Comparison of ENCODE assay signal across 8 cellular contexts in genomic region chr11:65558785-65559509, GRCh38. TPM values are rescaled to one million over a fixed set of nuclear protein-coding genes. Genes with fewer than 3 reads are reported as not detected.
A peak's percentile ranks its signal among the peaks of the same experiment; 100 is the strongest.
DNase-seq lines count a peak whose midpoint lies in the region; ATAC-seq lines count a peak whose summit lies in the region.

No MANE protein-coding gene starts in this region.

- H3K27ac ChIP-seq in ectodermal cell (ENCODE audit: insufficient read depth, low read depth, low read length, poor library complexity, severe bottlenecking) (no peak overlapping the region), muscle layer of duodenum (ENCODE audit: low read length) (peak overlapping the region; percentile 69)

- 55 to 56% methylated on average over 21 of the region's 21 CpGs for WGBS in ectodermal cell, 2 experiments

- peak overlapping the region; percentile 46 for H3K4me3 ChIP-seq in ectodermal cell (ENCODE audit: insufficient read depth, low read depth, low read length)
- H3K4me3 ChIP-seq in muscle layer of duodenum (ENCODE audit: low read depth in 1 of 2, low read length in 2 of 2), result peak overlapping the region in 1 of 2 donors; percentile 66

- H3K4me1 ChIP-seq in ectodermal cell (ENCODE audit: control insufficient read depth, insufficient read depth, low read length), result peaks cover 48% of the 10 kb centered on the region
- H3K4me1 ChIP-seq in muscle layer of duodenum (ENCODE audit: control insufficient read depth in 1 of 2, insufficient read depth in 2 of 2, low read length in 2 of 2), result peaks cover 14 to 64% of the 10 kb centered on the region in 2 donors

- H3K27me3 ChIP-seq in ectodermal cell (ENCODE audit: control insufficient read depth, insufficient read depth, low read length, poor library complexity, severe bottlenecking) (peaks cover 36% of the 10 kb centered on the region), muscle layer of duodenum (ENCODE audit: low read depth, low read length) (no peaks in the 10 kb centered on the region)

- DNase-seq in Ammon's horn (ENCODE audit: low spot score), result peak; percentile 78
- DNase-seq in NCI-H446 treated with DMSO at 0.1 percent for 48 hours (lab: John Stamatoyannopoulos, UW), result peak; percentile 81
- no peak for DNase-seq in stimulated activated CD4-positive, alpha-beta T cell treated with anti-CD3 and anti-CD28 coated beads, Interleukin-4, amount 100 ng/mL, for 1 hour

- ATAC-seq in HG02763 (IDR thresholded peaks at IDR 0.05; ENCODE audit: unreplicated experiment) (no peak), GM18502 (IDR thresholded peaks at IDR 0.05; ENCODE audit: poor library complexity, unreplicated experiment) (no peak), GM19351 (IDR thresholded peaks at IDR 0.05; ENCODE audit: unreplicated experiment) (no peak)

- H3K36me3 ChIP-seq in ectodermal cell (ENCODE audit: control insufficient read depth, insufficient read depth, low read length) (no peaks in the 10 kb centered on the region), muscle layer of duodenum (ENCODE audit: control insufficient read depth in 1 of 2, insufficient read depth in 2 of 2, low read length in 2 of 2) (no peaks in the 10 kb centered on the region)

- H3K9me3 ChIP-seq in ectodermal cell (ENCODE audit: control insufficient read depth, low read length) (no peaks in the 10 kb centered on the region), muscle layer of duodenum (ENCODE audit: control insufficient read depth in 1 of 2, low read length in 2 of 2) (no peaks in the 10 kb centered on the region)

RNA-seq across cellular contexts. Expression of gene LTBP3, which starts 0.8 kb away (rescaled TPM):
- polyA plus RNA-seq in ectodermal cell (2013, experiment 1 of 4), result 9.3 TPM
- 11.2 TPM for polyA plus RNA-seq in ectodermal cell (2013, experiment 2 of 4)
- polyA plus RNA-seq in ectodermal cell (2013, experiment 3 of 4), result 15.5 TPM
- 13.8 TPM for polyA plus RNA-seq in ectodermal cell (2013, experiment 4 of 4)

RNA-seq across cellular contexts. Expression of gene ZNRD2, which starts 11.3 kb away (rescaled TPM):
- 38.2 TPM for polyA plus RNA-seq in ectodermal cell (2013, experiment 1 of 4)
- polyA plus RNA-seq in ectodermal cell (2013, experiment 2 of 4), result 41.3 TPM
- polyA plus RNA-seq in ectodermal cell (2013, experiment 3 of 4), result 33.5 TPM
- 38.4 TPM for polyA plus RNA-seq in ectodermal cell (2013, experiment 4 of 4)

RNA-seq across cellular contexts. Expression of gene FAM89B, which starts 13.4 kb away (rescaled TPM):
- 38.9 TPM for polyA plus RNA-seq in ectodermal cell (2013, experiment 1 of 4)
- polyA plus RNA-seq in ectodermal cell (2013, experiment 2 of 4), result 37.2 TPM
- polyA plus RNA-seq in ectodermal cell (2013, experiment 3 of 4), result 35.1 TPM
- 41.0 TPM for polyA plus RNA-seq in ectodermal cell (2013, experiment 4 of 4)

RNA-seq across cellular contexts. Expression of gene EHBP1L1, which starts 16.9 kb away (rescaled TPM):
- polyA plus RNA-seq in ectodermal cell (2013, experiment 1 of 4), result 5.0 TPM
- 6.8 TPM for polyA plus RNA-seq in ectodermal cell (2013, experiment 2 of 4)
- 5.3 TPM for polyA plus RNA-seq in ectodermal cell (2013, experiment 3 of 4)
- polyA plus RNA-seq in ectodermal cell (2013, experiment 4 of 4), result 7.5 TPM

RNA-seq across cellular contexts. Expression of gene SCYL1, which starts 34.1 kb away (rescaled TPM):
- polyA plus RNA-seq in ectodermal cell (2013, experiment 1 of 4), result 52.2 TPM
- 49.6 TPM for polyA plus RNA-seq in ectodermal cell (2013, experiment 2 of 4)
- polyA plus RNA-seq in ectodermal cell (2013, experiment 3 of 4), result 46.2 TPM
- 55.4 TPM for polyA plus RNA-seq in ectodermal cell (2013, experiment 4 of 4)
